Comparison of ENCODE assay signal across 20 cellular contexts in the genomic region with DNA sequence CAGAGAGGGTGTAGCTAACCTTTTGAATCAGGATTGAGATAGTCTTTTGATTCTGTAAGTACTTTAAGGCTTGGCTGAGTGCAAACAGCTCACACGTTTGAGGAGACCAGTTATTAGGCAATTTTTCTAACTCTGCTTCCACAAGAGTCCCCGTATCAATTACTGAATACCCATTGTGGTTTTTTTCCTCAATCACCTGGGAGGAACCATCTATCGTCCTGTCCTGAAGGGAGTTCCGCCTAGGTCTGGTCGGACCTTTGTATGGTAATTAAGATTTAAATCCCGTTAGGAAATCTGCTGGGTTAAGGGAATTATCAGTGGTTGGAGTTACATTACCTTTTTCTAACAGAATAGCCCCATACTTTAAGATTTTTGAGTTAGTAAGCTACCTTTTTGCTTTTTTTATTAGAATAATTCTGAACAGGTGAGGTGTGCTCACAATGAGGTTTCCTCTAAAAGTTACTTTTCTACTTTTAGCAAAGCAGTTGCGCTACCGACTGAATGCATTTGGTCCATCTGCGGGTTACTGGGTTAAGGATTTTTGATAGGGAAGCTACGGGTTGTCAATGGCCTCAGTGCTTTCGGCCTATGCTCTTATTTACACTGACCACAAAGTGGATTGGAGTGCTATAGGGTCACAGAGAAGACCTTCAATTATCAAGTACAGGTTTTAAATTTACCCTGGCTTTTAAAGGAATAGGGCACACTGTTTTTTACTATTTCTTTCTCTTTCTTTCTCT. TPM values are rescaled to one million over a fixed set of nuclear protein-coding genes. Genes with fewer than 3 reads are reported as not detected.
"Had no signal": no experiment of that assay in that cellular context is flagged by ENCODE, and none has a peak within 500 bp of the region (broad histone marks: within the 10 kb centered on the region; RNA-seq: fewer than 3 reads in every experiment).

No MANE protein-coding gene starts in this region.

RNA-seq across cellular contexts. Expression of a gene that starts 1.7 kb away (rescaled TPM):
- total RNA-seq: activated naive CD4-positive, alpha-beta T cell treated with anti-CD3 and anti-CD28 coated beads for 36 hours; activated naive CD8-positive, alpha-beta T cell treated with anti-CD3 and anti-CD28 coated beads for 36 hours; activated naive CD8-positive, alpha-beta T cell treated with anti-CD3 and anti-CD28 coated beads, Interleukin-2, amount 10 ng/mL, durations not matched to agents 7 days and 5 days; activated T-cell treated with anti-CD3 and anti-CD28 coated beads, Interleukin-2, amount 50 U/mL, for 4 hours; activated T-cell treated with anti-CD3 and anti-CD28 coated beads, Interleukin-2, amount 50 U/mL, for 72 hours; activated T-helper 1 cell treated with anti-CD3 and anti-CD28 coated beads, Interleukin-12 subunit alpha, Interleukin-12 subunit beta, Interleukin-2, Interleukin-4 antibody, amounts not matched to agents 30 ng/mL and 10 ng/mL and 1 ng/mL, durations not matched to agents 14 hours and 24 hours and 36 hours; activated T-helper 17 cell treated with anti-CD3 and anti-CD28 coated beads, Interleukin-2, amount 50 U/mL, for 72 hours; activated T-helper 2 cell treated with anti-CD3 and anti-CD28 coated beads, Interferon-gamma antibody, Interleukin-2, Interleukin-4, amounts not matched to agents 10 μg/mL and 5 μg/mL and 100 μg/mL, durations not matched to agents 14 hours and 24 hours and 36 hours; adrenal gland; aorta; ascending aorta; astrocyte; body of pancreas; breast epithelium; bronchial epithelial cell; cardiac muscle cell; cardiac septum; cerebellum; chondrocyte had no signal
- polyA plus RNA-seq: adipose tissue, adrenal gland, aorta, cardiac muscle cell had no signal
